In the genomic region with DNA sequence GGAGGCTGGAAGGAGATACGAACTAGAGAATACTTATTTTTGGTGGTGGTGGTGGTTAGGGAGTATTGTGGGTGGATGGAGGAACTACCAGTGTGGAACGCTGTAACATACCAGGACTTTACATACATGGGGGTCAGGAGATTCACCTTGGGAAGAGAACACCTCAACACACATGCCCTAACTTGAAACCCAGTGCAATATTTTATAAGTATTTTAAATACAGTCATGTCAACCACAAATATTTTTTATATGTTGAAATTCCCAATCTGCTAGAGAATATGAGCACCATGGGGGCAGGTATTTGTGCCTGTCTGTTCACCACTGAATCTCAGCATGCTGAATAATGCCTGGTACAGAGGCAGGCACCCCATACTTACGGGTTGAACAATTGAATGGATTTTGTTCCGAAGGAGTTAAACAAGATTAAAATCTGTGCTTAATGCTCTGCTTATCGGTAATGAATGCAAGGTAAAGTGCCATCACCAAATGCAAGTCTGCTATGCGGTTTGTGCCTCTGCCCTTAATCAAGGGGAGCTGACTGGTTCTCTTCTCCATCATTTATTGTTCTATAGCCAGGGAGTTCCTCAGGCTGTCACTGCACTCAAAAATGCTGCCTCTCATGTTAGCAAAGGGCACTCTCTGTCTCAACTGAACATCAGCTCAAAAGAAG, we compare ENCODE assay signal across 34 cellular contexts.
"Had no signal": no experiment of that assay in that cellular context is flagged by ENCODE, and none has a peak within 500 bp of the region (broad histone marks: within the 10 kb centered on the region; RNA-seq: fewer than 3 reads in every experiment).

No MANE protein-coding gene starts in this region.

- H3K4me1 Mint-ChIP-seq: activated B cell treated with CpG ODN at 0.5 μM for 24 hours; activated naive CD4-positive, alpha-beta T cell treated with anti-CD3 and anti-CD28 coated beads, Interleukin-2, amount 50 U/mL, for 24 hours; activated naive CD8-positive, alpha-beta T cell treated with anti-CD3 and anti-CD28 coated beads for 36 hours; activated naive CD8-positive, alpha-beta T cell treated with anti-CD3 and anti-CD28 coated beads, Interleukin-2, amount 50 U/mL, for 24 hours; central memory CD8-positive, alpha-beta T cell; endodermal cell; T-helper 17 cell had no signal

- H3K27ac Mint-ChIP-seq: activated B cell treated with CpG ODN at 0.5 μM for 24 hours; activated CD8-positive, alpha-beta T cell treated with anti-CD3 and anti-CD28 coated beads for 36 hours; activated naive CD4-positive, alpha-beta T cell treated with anti-CD3 and anti-CD28 coated beads for 36 hours; activated naive CD4-positive, alpha-beta T cell treated with anti-CD3 and anti-CD28 coated beads, Interleukin-2, amount 50 U/mL, for 24 hours; activated naive CD8-positive, alpha-beta T cell treated with anti-CD3 and anti-CD28 coated beads for 36 hours; activated naive CD8-positive, alpha-beta T cell treated with anti-CD3 and anti-CD28 coated beads, Interleukin-2, amount 50 U/mL, for 24 hours; activated T-helper 1 cell treated with anti-CD3 and anti-CD28 coated beads, Interleukin-12 subunit alpha, Interleukin-12 subunit beta, Interleukin-2, Interleukin-4 antibody, amounts not matched to agents 30 ng/mL and 10 ng/mL and 1 ng/mL, durations not matched to agents 14 hours and 24 hours and 36 hours; activated T-helper 2 cell treated with anti-CD3 and anti-CD28 coated beads, Interferon-gamma antibody, Interleukin-2, Interleukin-4, amounts not matched to agents 10 μg/mL and 5 μg/mL and 100 μg/mL, durations not matched to agents 14 hours and 24 hours and 36 hours; dendritic cell treated with granulocyte-macrophage colony-stimulating factor and Interleukin-4, amounts not matched to agents 40 ng/mL and 50 ng/mL, for 4 days; endodermal cell; T-helper 17 cell; T-helper 2 cell treated with Interferon-gamma antibody and Interleukin-4, amounts not matched to agents 5 μg/mL and 100 μg/mL, for 36 hours had no signal

- H3K9me3 ChIP-seq: adrenal gland, body of pancreas, esophagus muscularis mucosa had no signal

- H3K4me3 ChIP-seq: adrenal gland, body of pancreas, coronary artery, dorsolateral prefrontal cortex, esophagus muscularis mucosa had no signal

- H3K27ac ChIP-seq: adrenal gland, body of pancreas, coronary artery, dorsolateral prefrontal cortex, esophagus muscularis mucosa, WERI-Rb-1 had no signal

- H3K36me3 Mint-ChIP-seq: activated naive CD4-positive, alpha-beta T cell treated with anti-CD3 and anti-CD28 coated beads, Interleukin-2, amount 50 U/mL, for 24 hours; activated naive CD8-positive, alpha-beta T cell treated with anti-CD3 and anti-CD28 coated beads for 36 hours had no signal

- H3K27me3 Mint-ChIP-seq: activated CD8-positive, alpha-beta T cell treated with anti-CD3 and anti-CD28 coated beads for 36 hours; activated naive CD4-positive, alpha-beta T cell treated with anti-CD3 and anti-CD28 coated beads, Interleukin-2, amount 50 U/mL, for 24 hours; activated naive CD8-positive, alpha-beta T cell treated with anti-CD3 and anti-CD28 coated beads, Interleukin-2, amount 50 U/mL, for 24 hours; central memory CD8-positive, alpha-beta T cell; dendritic cell treated with granulocyte-macrophage colony-stimulating factor and Interleukin-4, amounts not matched to agents 40 ng/mL and 50 ng/mL, for 4 days; T-helper 17 cell had no signal

- H3K27me3 ChIP-seq: adrenal gland, body of pancreas, esophagus muscularis mucosa had no signal

- H3K4me1 ChIP-seq: adrenal gland, body of pancreas, esophagus muscularis mucosa had no signal

- ATAC-seq: activated CD4-positive, CD25-positive, alpha-beta regulatory T cell treated with anti-CD3 and anti-CD28 coated beads, Interleukin-2, amount 50 U/mL, for 24 hours; activated CD8-positive, alpha-beta T cell treated with anti-CD3 and anti-CD28 coated beads for 36 hours; activated naive CD8-positive, alpha-beta T cell treated with anti-CD3 and anti-CD28 coated beads, Interleukin-2, amount 50 U/mL, for 24 hours; body of pancreas; T-helper 17 cell had no signal

- H3K36me3 ChIP-seq: adrenal gland, esophagus muscularis mucosa, WERI-Rb-1 had no signal

- H3K9me3 Mint-ChIP-seq: activated B cell treated with CpG ODN at 0.5 μM for 24 hours; activated CD8-positive, alpha-beta T cell treated with anti-CD3 and anti-CD28 coated beads for 36 hours; activated naive CD4-positive, alpha-beta T cell treated with anti-CD3 and anti-CD28 coated beads, Interleukin-2, amount 50 U/mL, for 24 hours; activated naive CD8-positive, alpha-beta T cell treated with anti-CD3 and anti-CD28 coated beads for 36 hours; activated naive CD8-positive, alpha-beta T cell treated with anti-CD3 and anti-CD28 coated beads, Interleukin-2, amount 50 U/mL, for 24 hours; activated T-helper 1 cell treated with anti-CD3 and anti-CD28 coated beads, Interleukin-12 subunit alpha, Interleukin-12 subunit beta, Interleukin-2, Interleukin-4 antibody, amounts not matched to agents 30 ng/mL and 10 ng/mL and 1 ng/mL, durations not matched to agents 14 hours and 24 hours and 36 hours; activated T-helper 2 cell treated with anti-CD3 and anti-CD28 coated beads, Interferon-gamma antibody, Interleukin-2, Interleukin-4, amounts not matched to agents 10 μg/mL and 5 μg/mL and 100 μg/mL, durations not matched to agents 14 hours and 24 hours and 36 hours; central memory CD8-positive, alpha-beta T cell; dendritic cell treated with granulocyte-macrophage colony-stimulating factor and Interleukin-4, amounts not matched to agents 40 ng/mL and 50 ng/mL, for 4 days; endodermal cell; T-helper 2 cell treated with Interferon-gamma antibody and Interleukin-4, amounts not matched to agents 5 μg/mL and 100 μg/mL, for 36 hours had no signal

- DNase-seq: activated B cell treated with CpG ODN at 0.5 μM for 24 hours; activated CD4-positive, alpha-beta T cell treated with anti-CD3 and anti-CD28 coated beads for 48 hours; activated CD4-positive, alpha-beta T cell treated with anti-CD3 and anti-CD28 coated beads, Interleukin-2, amount 50 U/mL, for 1 hour; activated CD4-positive, alpha-beta T cell treated with anti-CD3 and anti-CD28 coated beads, Interleukin-2, amount 50 U/mL, for 48 hours; activated CD8-positive, alpha-beta memory T cell treated with anti-CD3 and anti-CD28 coated beads for 24 hours; activated CD8-positive, alpha-beta T cell treated with anti-CD3 and anti-CD28 coated beads for 36 hours; activated effector memory CD4-positive, alpha-beta T cell treated with anti-CD3 and anti-CD28 coated beads, Interleukin-2, amount 50 U/mL, for 16 hours; activated naive CD4-positive, alpha-beta T cell treated with anti-CD3 and anti-CD28 coated beads for 36 hours; activated naive CD8-positive, alpha-beta T cell treated with anti-CD3 and anti-CD28 coated beads for 36 hours; activated naive CD8-positive, alpha-beta T cell treated with anti-CD3 and anti-CD28 coated beads, Interleukin-2, amount 50 U/mL, for 24 hours; activated T-cell treated with anti-CD3 and anti-CD28 coated beads, Interleukin-2, amount 50 U/mL, for 48 hours; adrenal gland; amygdala; aorta; body of pancreas; dorsolateral prefrontal cortex; effector memory CD4-positive, alpha-beta T cell; endodermal cell; erythroblast; head of caudate nucleus; T-helper 1 cell; T-helper 17 cell; T1000; WERI-Rb-1 had no signal

- H3K4me3 Mint-ChIP-seq: activated B cell treated with CpG ODN at 0.5 μM for 24 hours; activated CD8-positive, alpha-beta T cell treated with anti-CD3 and anti-CD28 coated beads for 36 hours; activated naive CD4-positive, alpha-beta T cell treated with anti-CD3 and anti-CD28 coated beads for 36 hours; activated naive CD4-positive, alpha-beta T cell treated with anti-CD3 and anti-CD28 coated beads, Interleukin-2, amount 50 U/mL, for 24 hours; activated naive CD8-positive, alpha-beta T cell treated with anti-CD3 and anti-CD28 coated beads for 36 hours; activated naive CD8-positive, alpha-beta T cell treated with anti-CD3 and anti-CD28 coated beads, Interleukin-2, amount 50 U/mL, for 24 hours; activated T-helper 1 cell treated with anti-CD3 and anti-CD28 coated beads, Interleukin-12 subunit alpha, Interleukin-12 subunit beta, Interleukin-2, Interleukin-4 antibody, amounts not matched to agents 30 ng/mL and 10 ng/mL and 1 ng/mL, durations not matched to agents 14 hours and 24 hours and 36 hours; central memory CD8-positive, alpha-beta T cell; dendritic cell treated with granulocyte-macrophage colony-stimulating factor and Interleukin-4, amounts not matched to agents 40 ng/mL and 50 ng/mL, for 4 days; endodermal cell; T-helper 17 cell; T-helper 2 cell treated with Interferon-gamma antibody and Interleukin-4, amounts not matched to agents 5 μg/mL and 100 μg/mL, for 36 hours had no signal

- FAIRE-seq: frontal cortex had no signal
